1 cellular context compared by ENCODE assay signal in the genomic region with DNA sequence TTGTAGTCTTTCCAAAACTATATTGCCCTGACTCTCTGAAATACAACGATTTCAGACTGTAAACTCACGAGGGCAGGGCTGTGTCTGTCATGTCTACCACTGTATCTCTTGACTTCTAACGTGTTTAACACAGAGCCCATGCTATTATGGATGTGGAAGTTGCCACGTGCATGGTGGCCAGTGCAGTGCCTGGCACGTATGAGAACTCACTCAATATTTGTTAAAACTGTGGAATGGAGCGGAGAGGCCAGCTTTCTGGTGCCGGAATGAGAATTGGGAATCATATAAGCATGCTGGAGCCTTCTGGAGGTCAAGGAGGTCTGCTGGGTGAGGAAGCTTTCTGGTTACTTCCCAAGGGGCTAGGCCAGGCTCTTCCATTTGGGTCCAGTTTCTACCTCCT.
TF ChIP-seq lines count a peak whose summit lies in the region.

No MANE protein-coding gene starts in this region.

TF ChIP-seq in GM23338, 12 proteins besides CTCF, POLR2A, EP300 and RAD21 (continued from another document):
- TF ChIP-seq, protein P1, sequence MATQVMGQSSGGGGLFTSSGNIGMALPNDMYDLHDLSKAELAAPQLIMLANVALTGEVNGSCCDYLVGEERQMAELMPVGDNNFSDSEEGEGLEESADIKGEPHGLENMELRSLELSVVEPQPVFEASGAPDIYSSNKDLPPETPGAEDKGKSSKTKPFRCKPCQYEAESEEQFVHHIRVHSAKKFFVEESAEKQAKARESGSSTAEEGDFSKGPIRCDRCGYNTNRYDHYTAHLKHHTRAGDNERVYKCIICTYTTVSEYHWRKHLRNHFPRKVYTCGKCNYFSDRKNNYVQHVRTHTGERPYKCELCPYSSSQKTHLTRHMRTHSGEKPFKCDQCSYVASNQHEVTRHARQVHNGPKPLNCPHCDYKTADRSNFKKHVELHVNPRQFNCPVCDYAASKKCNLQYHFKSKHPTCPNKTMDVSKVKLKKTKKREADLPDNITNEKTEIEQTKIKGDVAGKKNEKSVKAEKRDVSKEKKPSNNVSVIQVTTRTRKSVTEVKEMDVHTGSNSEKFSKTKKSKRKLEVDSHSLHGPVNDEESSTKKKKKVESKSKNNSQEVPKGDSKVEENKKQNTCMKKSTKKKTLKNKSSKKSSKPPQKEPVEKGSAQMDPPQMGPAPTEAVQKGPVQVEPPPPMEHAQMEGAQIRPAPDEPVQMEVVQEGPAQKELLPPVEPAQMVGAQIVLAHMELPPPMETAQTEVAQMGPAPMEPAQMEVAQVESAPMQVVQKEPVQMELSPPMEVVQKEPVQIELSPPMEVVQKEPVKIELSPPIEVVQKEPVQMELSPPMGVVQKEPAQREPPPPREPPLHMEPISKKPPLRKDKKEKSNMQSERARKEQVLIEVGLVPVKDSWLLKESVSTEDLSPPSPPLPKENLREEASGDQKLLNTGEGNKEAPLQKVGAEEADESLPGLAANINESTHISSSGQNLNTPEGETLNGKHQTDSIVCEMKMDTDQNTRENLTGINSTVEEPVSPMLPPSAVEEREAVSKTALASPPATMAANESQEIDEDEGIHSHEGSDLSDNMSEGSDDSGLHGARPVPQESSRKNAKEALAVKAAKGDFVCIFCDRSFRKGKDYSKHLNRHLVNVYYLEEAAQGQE (IDR thresholded peaks at IDR 0.05; ENCODE audit: unreplicated experiment), result no peak
- no peak for TF ChIP-seq EZH2 (IDR thresholded peaks at IDR 0.05; ENCODE audit: low read depth, unreplicated experiment)
- no peak for TF ChIP-seq EZH2phosphoT487 (IDR thresholded peaks at IDR 0.05; ENCODE audit: unreplicated experiment)
- TF ChIP-seq, protein P2, sequence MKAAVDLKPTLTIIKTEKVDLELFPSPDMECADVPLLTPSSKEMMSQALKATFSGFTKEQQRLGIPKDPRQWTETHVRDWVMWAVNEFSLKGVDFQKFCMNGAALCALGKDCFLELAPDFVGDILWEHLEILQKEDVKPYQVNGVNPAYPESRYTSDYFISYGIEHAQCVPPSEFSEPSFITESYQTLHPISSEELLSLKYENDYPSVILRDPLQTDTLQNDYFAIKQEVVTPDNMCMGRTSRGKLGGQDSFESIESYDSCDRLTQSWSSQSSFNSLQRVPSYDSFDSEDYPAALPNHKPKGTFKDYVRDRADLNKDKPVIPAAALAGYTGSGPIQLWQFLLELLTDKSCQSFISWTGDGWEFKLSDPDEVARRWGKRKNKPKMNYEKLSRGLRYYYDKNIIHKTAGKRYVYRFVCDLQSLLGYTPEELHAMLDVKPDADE (IDR thresholded peaks at IDR 0.05), result no peak
- TF ChIP-seq JUNB (IDR thresholded peaks at IDR 0.05; ENCODE audit: unreplicated experiment), result no peak
- TF ChIP-seq ZNF114 (CRISPR knock-in tag; IDR thresholded peaks at IDR 0.05), result no peak
